8 cellular contexts compared by ENCODE assay signal in the genomic region with DNA sequence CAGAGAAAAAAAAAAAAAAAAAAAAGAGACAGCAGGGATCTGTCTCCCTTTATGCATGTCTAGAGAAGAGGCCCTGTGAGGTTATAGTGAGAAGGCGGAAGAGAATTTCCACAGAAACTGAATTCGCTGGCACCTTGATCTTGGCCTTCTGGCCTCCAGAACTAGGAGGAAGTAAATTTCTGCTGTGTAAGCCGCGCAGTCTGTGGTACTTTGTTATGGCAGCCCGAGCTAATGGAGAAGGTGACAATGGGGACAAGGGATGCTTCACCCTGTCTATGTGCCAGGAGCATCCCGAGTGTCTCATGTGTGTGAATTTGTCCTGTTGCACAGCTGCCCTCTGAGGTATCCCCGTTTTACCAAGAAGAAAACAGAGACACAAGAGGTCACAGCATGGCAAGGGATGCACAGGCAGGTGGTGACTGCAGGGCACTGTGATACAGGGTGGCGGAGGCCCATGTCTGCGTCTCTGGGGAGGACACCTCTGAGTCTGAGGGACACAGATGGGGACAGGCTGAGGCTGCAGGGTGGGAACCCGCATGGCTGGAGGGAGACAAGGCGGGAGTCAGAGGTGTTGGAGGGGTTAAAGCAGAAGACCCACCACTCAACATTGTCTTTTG.
DNase-seq lines count a peak whose midpoint lies in the region; ATAC-seq and TF ChIP-seq lines count a peak whose summit lies in the region.
"Not testable (repeated sequence)": the region's sequence is repeated elsewhere in the genome, so short reads cannot be mapped to it uniquely, and the experiment has no call there.

No MANE protein-coding gene starts in this region.

- H3K27me3 Mint-ChIP-seq in activated CD4-positive, alpha-beta memory T cell treated with anti-CD3 and anti-CD28 coated beads for 36 hours; activated T-helper 2 cell treated with anti-CD3 and anti-CD28 coated beads, Interferon-gamma antibody, Interleukin-2, Interleukin-4, amounts not matched to agents 10 μg/mL and 5 μg/mL and 100 μg/mL, durations not matched to agents 14 hours and 24 hours and 36 hours (ENCODE audit: low read depth); glutamatergic neuron (ENCODE audit: unreplicated experiment); osteocyte (ENCODE audit: unreplicated experiment); type B pancreatic cell: not testable (repeated sequence)

- H3K4me1 ChIP-seq in HEK293 (ENCODE audit: control insufficient read depth, insufficient read depth, low read length); right lobe of liver: not testable (repeated sequence)

- peak; percentile 45 for DNase-seq in NOMO-1 treated with dmso at 0.1 percent for 144 hours (lab: John Stamatoyannopoulos, UW; ENCODE audit: unreplicated experiment)
- DNase-seq in activated CD4-positive, alpha-beta memory T cell treated with anti-CD3 and anti-CD28 coated beads for 36 hours: peak; percentile 6
- DNase-seq in activated T-helper 2 cell treated with anti-CD3 and anti-CD28 coated beads, Interferon-gamma antibody, Interleukin-2, Interleukin-4, amounts not matched to agents 10 μg/mL and 5 μg/mL and 100 μg/mL, durations not matched to agents 14 hours and 24 hours and 36 hours (ENCODE audit: low spot score): peak; percentile 6
- DNase-seq in glutamatergic neuron: not testable (repeated sequence)
- DNase-seq in right lobe of liver: peak in 2 of 3 donors; percentile 33 to 35
- peak; percentile 49 for DNase-seq in osteocyte (ENCODE audit: extremely low spot score, unreplicated experiment)
- DNase-seq in type B pancreatic cell (ENCODE audit: extremely low spot score, unreplicated experiment): peak; percentile 34

- CTCF ChIA-PET in HEK293 (lab: Yijun Ruan, JAX): interaction anchor here (0.6 to 1.7 kb wide), 2 partner anchors 9 to 74 kb away, joined by 4 to 6 read pairs; no protein-coding TSS in a partner anchor
- CTCF ChIA-PET in activated CD4-positive, alpha-beta memory T cell treated with anti-CD3 and anti-CD28 coated beads for 36 hours (lab: Charles Lee): not testable (repeated sequence)

- POLR2A ChIA-PET in HEK293 (lab: Yijun Ruan, JAX); activated CD4-positive, alpha-beta memory T cell treated with anti-CD3 and anti-CD28 coated beads for 36 hours (lab: Charles Lee): not testable (repeated sequence)

- intact Hi-C loops in activated CD4-positive, alpha-beta memory T cell treated with anti-CD3 and anti-CD28 coated beads for 36 hours (cut with micrococcal nuclease); activated T-helper 2 cell treated with anti-CD3 and anti-CD28 coated beads, Interferon-gamma antibody, Interleukin-2, Interleukin-4, amounts not matched to agents 10 μg/mL and 5 μg/mL and 100 μg/mL, durations not matched to agents 14 hours and 24 hours and 36 hours (cut with micrococcal nuclease); right lobe of liver (cut with DNase I): not testable (repeated sequence)

- not testable (repeated sequence) for H3K36me3 Mint-ChIP-seq in activated CD4-positive, alpha-beta memory T cell treated with anti-CD3 and anti-CD28 coated beads for 36 hours; activated T-helper 2 cell treated with anti-CD3 and anti-CD28 coated beads, Interferon-gamma antibody, Interleukin-2, Interleukin-4, amounts not matched to agents 10 μg/mL and 5 μg/mL and 100 μg/mL, durations not matched to agents 14 hours and 24 hours and 36 hours (ENCODE audit: low read depth); glutamatergic neuron (ENCODE audit: unreplicated experiment); osteocyte (ENCODE audit: unreplicated experiment); type B pancreatic cell

- peak in 1 of 4 donors; percentile 32 for ATAC-seq in right lobe of liver

- 80% methylated on average over 10 of the region's 11 CpGs for WGBS in right lobe of liver (ENCODE audit: insufficient coverage, low coverage, low lambda C conversion rate, missing lambda C conversion rate)

- not testable (repeated sequence) for H3K27ac ChIP-seq in HEK293 (ENCODE audit: extremely low read depth, low read depth, low read length); right lobe of liver

- not testable (repeated sequence) for H3K4me3 Mint-ChIP-seq in activated CD4-positive, alpha-beta memory T cell treated with anti-CD3 and anti-CD28 coated beads for 36 hours; activated T-helper 2 cell treated with anti-CD3 and anti-CD28 coated beads, Interferon-gamma antibody, Interleukin-2, Interleukin-4, amounts not matched to agents 10 μg/mL and 5 μg/mL and 100 μg/mL, durations not matched to agents 14 hours and 24 hours and 36 hours (ENCODE audit: low read depth); osteocyte (ENCODE audit: unreplicated experiment); type B pancreatic cell
- peak overlapping the region; percentile 4 for H3K4me3 Mint-ChIP-seq in glutamatergic neuron (ENCODE audit: unreplicated experiment)

- TF ChIP-seq POLR2A in right lobe of liver (IDR thresholded peaks at IDR 0.05): not testable (repeated sequence)

- not testable (repeated sequence) for H3K4me1 Mint-ChIP-seq in activated CD4-positive, alpha-beta memory T cell treated with anti-CD3 and anti-CD28 coated beads for 36 hours (ENCODE audit: low read depth); activated T-helper 2 cell treated with anti-CD3 and anti-CD28 coated beads, Interferon-gamma antibody, Interleukin-2, Interleukin-4, amounts not matched to agents 10 μg/mL and 5 μg/mL and 100 μg/mL, durations not matched to agents 14 hours and 24 hours and 36 hours (ENCODE audit: low read depth); glutamatergic neuron (ENCODE audit: low read depth, unreplicated experiment); osteocyte (ENCODE audit: unreplicated experiment); type B pancreatic cell (ENCODE audit: unreplicated experiment)

- TF ChIP-seq CTCF in HEK293 (tag by site-specific recombination; IDR thresholded peaks at IDR 0.05); glutamatergic neuron (IDR thresholded peaks at IDR 0.05; ENCODE audit: partially characterized antibody, unreplicated experiment); right lobe of liver (IDR thresholded peaks at IDR 0.05); osteocyte (IDR thresholded peaks at IDR 0.05); type B pancreatic cell (conservative IDR thresholded peaks at IDR 0.05): not testable (repeated sequence)

- H3K27ac Mint-ChIP-seq in activated CD4-positive, alpha-beta memory T cell treated with anti-CD3 and anti-CD28 coated beads for 36 hours; activated T-helper 2 cell treated with anti-CD3 and anti-CD28 coated beads, Interferon-gamma antibody, Interleukin-2, Interleukin-4, amounts not matched to agents 10 μg/mL and 5 μg/mL and 100 μg/mL, durations not matched to agents 14 hours and 24 hours and 36 hours; osteocyte (ENCODE audit: unreplicated experiment); type B pancreatic cell: not testable (repeated sequence)
- H3K27ac Mint-ChIP-seq in glutamatergic neuron (ENCODE audit: unreplicated experiment): peak overlapping the region; percentile 64

- H3K27me3 ChIP-seq in right lobe of liver: not testable (repeated sequence)

- H3K9me3 ChIP-seq in HEK293 (ENCODE audit: control insufficient read depth, insufficient read depth, low read depth, low read length); right lobe of liver: not testable (repeated sequence)

- H3K4me3 ChIP-seq in HEK293 (ENCODE audit: low read depth, low read length); right lobe of liver: not testable (repeated sequence)

- H3K36me3 ChIP-seq in HEK293 (ENCODE audit: control insufficient read depth in 2 of 2, insufficient read depth in 1 of 2, low read length in 2 of 2); right lobe of liver: not testable (repeated sequence)

- H3K9me3 Mint-ChIP-seq in activated CD4-positive, alpha-beta memory T cell treated with anti-CD3 and anti-CD28 coated beads for 36 hours; activated T-helper 2 cell treated with anti-CD3 and anti-CD28 coated beads, Interferon-gamma antibody, Interleukin-2, Interleukin-4, amounts not matched to agents 10 μg/mL and 5 μg/mL and 100 μg/mL, durations not matched to agents 14 hours and 24 hours and 36 hours; glutamatergic neuron (ENCODE audit: unreplicated experiment); osteocyte (ENCODE audit: unreplicated experiment); type B pancreatic cell: not testable (repeated sequence)

TF ChIP-seq in HEK293, 187 proteins besides CTCF, POLR2A, EP300 and RAD21:
- peak; percentile 66; the same call in 1 of the 2 replicates for TF ChIP-seq ZNF548 (tag by site-specific recombination; IDR thresholded peaks at IDR 0.05)
